ENCODE assay signal across 8 cellular contexts in the genomic region with DNA sequence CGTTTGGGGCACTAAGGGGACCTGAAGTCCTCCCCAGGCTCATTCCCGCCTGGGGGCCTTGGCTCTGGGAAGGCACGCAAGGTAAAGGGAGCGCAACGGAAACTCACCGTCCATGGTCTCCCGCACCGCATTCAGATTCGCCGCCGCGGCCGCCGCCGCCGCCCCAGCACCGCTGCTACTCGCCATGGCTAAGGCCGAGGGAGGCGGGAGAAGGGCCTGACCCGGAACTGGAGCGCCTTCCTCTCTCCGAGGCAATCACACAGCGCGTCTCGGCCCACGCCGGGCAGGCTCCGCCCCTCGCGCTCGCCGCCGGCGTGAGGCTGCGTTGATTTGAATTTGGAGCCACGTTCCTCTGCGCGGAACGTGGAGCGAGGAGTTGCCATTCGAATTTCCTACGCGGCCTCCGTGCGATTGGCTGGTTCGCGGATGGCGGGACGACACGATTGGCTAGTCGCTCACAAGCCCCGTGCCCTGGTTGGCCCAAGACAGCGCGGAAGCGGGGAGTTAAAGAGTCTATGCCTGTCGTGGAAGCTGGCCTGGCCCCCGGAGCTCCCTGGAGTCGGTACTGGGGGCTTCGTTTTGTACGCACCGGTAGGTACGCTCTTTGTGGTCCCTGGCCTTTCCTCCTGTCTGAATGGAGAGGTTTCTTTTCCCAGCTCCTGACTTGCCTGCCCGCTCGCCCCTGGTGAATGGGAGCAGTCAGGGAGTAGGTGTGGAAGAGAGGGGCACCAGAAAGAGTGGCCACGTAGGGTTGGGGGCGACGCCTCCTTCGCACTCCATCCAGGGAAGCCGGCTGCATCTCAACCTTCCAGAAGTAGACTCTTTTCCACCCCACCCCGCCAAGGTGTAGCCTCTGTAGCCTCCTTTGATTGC. TPM values are rescaled to one million over a fixed set of nuclear protein-coding genes. Genes with fewer than 3 reads are reported as not detected.
DNase-seq lines count a peak whose midpoint lies in the region; ATAC-seq, FAIRE-seq and TF ChIP-seq lines count a peak whose summit lies in the region.

A gene (plus strand): TSS at position 507 of the 873 bp plus-strand sequence. CDS start 1,018 bp downstream, outside the sequence.
A gene with protein sequence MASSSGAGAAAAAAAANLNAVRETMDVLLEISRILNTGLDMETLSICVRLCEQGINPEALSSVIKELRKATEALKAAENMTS (minus strand): TSS at position 213 of the 873 bp plus-strand sequence. CDS start 27 bp downstream, at position 186.

- H3K9ac ChIP-seq in BLaER1 (peak within 1 kb of the TSS; percentile 91), kidney (ENCODE audit: low read length in 2 of 2) (peak within 1 kb of the TSS; percentile 68 to 93)

- DNase-seq in NCI-H524 treated with DMSO at 0.1 percent for 48 hours (lab: John Stamatoyannopoulos, UW) (peak; percentile 56), choroid plexus epithelial cell (ENCODE audit: low read depth) (peak; percentile 99), kidney (peak; percentile 98)
- DNase-seq in activated CD4-positive, alpha-beta T cell treated with anti-CD3 and anti-CD28 coated beads for 36 hours, result peak; percentile 97
- DNase-seq in stimulated activated CD4-positive, alpha-beta T cell treated with anti-CD3 and anti-CD28 coated beads, Interleukin-15, amount 100 ng/mL, for 24 hours, result peak; percentile 96

- H3K4me2 ChIP-seq in BLaER1, result peak within 1 kb of the TSS; percentile 93

- peaks cover 25% of the 10 kb centered on the region for H3K4me1 ChIP-seq in BLaER1
- peaks cover 2 to 7% of the 10 kb centered on the region in 2 donors for H3K4me1 ChIP-seq in kidney (ENCODE audit: control insufficient read depth in 1 of 2, insufficient read depth in 1 of 2, low read depth in 1 of 2, low read length in 2 of 2)

- CTCF ChIA-PET in activated CD4-positive, alpha-beta T cell treated with anti-CD3 and anti-CD28 coated beads for 36 hours (lab: Charles Lee), result interaction anchor here (0.6 to 1.0 kb wide), 3 partner anchors 11 to 39 kb away, joined by 3 to 4 read pairs (median 3); no protein-coding TSS in a partner anchor

- H3K27me3 ChIP-seq in BLaER1, result no peaks in the 10 kb centered on the region

- H4K20me1 ChIP-seq in BLaER1, result no peaks in the 10 kb centered on the region

- POLR2A ChIA-PET in activated CD4-positive, alpha-beta T cell treated with anti-CD3 and anti-CD28 coated beads for 36 hours (lab: Charles Lee), result no interaction called here

- H3K27me3 Mint-ChIP-seq in activated CD4-positive, alpha-beta T cell treated with anti-CD3 and anti-CD28 coated beads for 36 hours, result no peaks in the 10 kb centered on the region

- peak within 1 kb of the TSS; percentile 91 for H3K27ac ChIP-seq in BLaER1
- peak within 1 kb of the TSS in 1 of 2 donors; percentile 36 for H3K27ac ChIP-seq in kidney (ENCODE audit: low read depth in 2 of 2, low read length in 2 of 2)

- intact Hi-C loops in activated CD4-positive, alpha-beta T cell treated with anti-CD3 and anti-CD28 coated beads for 36 hours (cut with DNase I, micrococcal nuclease), result loop anchor here (1.0 to 5.0 kb wide), 4 partner anchors 54 to 1405 kb away; a partner anchor contains a TSS
- intact Hi-C loops in kidney (cut with DNase I), result no loop called here

- peaks cover 46% of the 10 kb centered on the region for H3K36me3 Mint-ChIP-seq in activated CD4-positive, alpha-beta T cell treated with anti-CD3 and anti-CD28 coated beads for 36 hours (ENCODE audit: low read depth)

- FAIRE-seq in kidney (lab: Jason Lieb, UNC), result peak; percentile 97

- peak within 1 kb of the TSS; percentile 91 for H3K4me3 Mint-ChIP-seq in activated CD4-positive, alpha-beta T cell treated with anti-CD3 and anti-CD28 coated beads for 36 hours

- peaks cover 39% of the 10 kb centered on the region for H3K4me1 Mint-ChIP-seq in activated CD4-positive, alpha-beta T cell treated with anti-CD3 and anti-CD28 coated beads for 36 hours

- TF ChIP-seq CTCF in choroid plexus epithelial cell (conservative IDR thresholded peaks at IDR 0.05; ENCODE audit: low read depth, low read length) (no peak), kidney (IDR thresholded peaks at IDR 0.05; ENCODE audit: borderline replicate concordance, extremely low read depth, insufficient read depth) (no peak)

- H3K9me3 ChIP-seq in BLaER1 (peaks cover 5% of the 10 kb centered on the region; the same call in 1 of the 2 replicates), kidney (ENCODE audit: control insufficient read depth in 1 of 2, low read length in 2 of 2) (no peaks in the 10 kb centered on the region)

- ATAC-seq in GM19324 (IDR thresholded peaks at IDR 0.05; ENCODE audit: low FRiP score, unreplicated experiment) (peak; percentile 99), HG03460 (IDR thresholded peaks at IDR 0.05; ENCODE audit: unreplicated experiment) (peak; percentile 93)
- peak; percentile 96 for ATAC-seq in activated CD4-positive, alpha-beta T cell treated with anti-CD3 and anti-CD28 coated beads for 36 hours

- H3K27ac Mint-ChIP-seq in activated CD4-positive, alpha-beta T cell treated with anti-CD3 and anti-CD28 coated beads for 36 hours, result peak within 1 kb of the TSS; percentile 89

- H3K36me3 ChIP-seq in BLaER1 (peaks cover 43% of the 10 kb centered on the region), kidney (ENCODE audit: control insufficient read depth in 1 of 2, insufficient read depth in 2 of 2, low read length in 2 of 2) (no peaks in the 10 kb centered on the region)

- H3K9me3 Mint-ChIP-seq in activated CD4-positive, alpha-beta T cell treated with anti-CD3 and anti-CD28 coated beads for 36 hours (ENCODE audit: low read depth), result no peaks in the 10 kb centered on the region

- H3K4me3 ChIP-seq in BLaER1, result peak within 1 kb of the TSS; percentile 97
- peak within 1 kb of the TSS; percentile 92 for H3K4me3 ChIP-seq in choroid plexus epithelial cell (ENCODE audit: low read depth, low read length)
- peak within 1 kb of the TSS; percentile 90 to 91 for H3K4me3 ChIP-seq in kidney (ENCODE audit: low read length in 2 of 2)

RNA-seq across cellular contexts. Expression of the first gene that starts in this region (rescaled TPM):
- total RNA-seq in activated CD4-positive, alpha-beta T cell treated with anti-CD3 and anti-CD28 coated beads for 36 hours, result 10 to 100 TPM; 20.8 to 21.2 TPM
- total RNA-seq in kidney, result 3.4 TPM
- 1.0 TPM for polyA plus RNA-seq in kidney (ENCODE audit: insufficient read depth, low read depth, low replicate concordance)

RNA-seq across cellular contexts. Expression of the second gene that starts in this region (rescaled TPM):
- total RNA-seq in activated CD4-positive, alpha-beta T cell treated with anti-CD3 and anti-CD28 coated beads for 36 hours, result 10 to 100 TPM; 10.6 to 26.9 TPM
- total RNA-seq in kidney, result 6.5 TPM
- 6.8 TPM for polyA plus RNA-seq in kidney (ENCODE audit: insufficient read depth, low read depth, low replicate concordance)
